19 cellular contexts compared by ENCODE assay signal in the genomic region with DNA sequence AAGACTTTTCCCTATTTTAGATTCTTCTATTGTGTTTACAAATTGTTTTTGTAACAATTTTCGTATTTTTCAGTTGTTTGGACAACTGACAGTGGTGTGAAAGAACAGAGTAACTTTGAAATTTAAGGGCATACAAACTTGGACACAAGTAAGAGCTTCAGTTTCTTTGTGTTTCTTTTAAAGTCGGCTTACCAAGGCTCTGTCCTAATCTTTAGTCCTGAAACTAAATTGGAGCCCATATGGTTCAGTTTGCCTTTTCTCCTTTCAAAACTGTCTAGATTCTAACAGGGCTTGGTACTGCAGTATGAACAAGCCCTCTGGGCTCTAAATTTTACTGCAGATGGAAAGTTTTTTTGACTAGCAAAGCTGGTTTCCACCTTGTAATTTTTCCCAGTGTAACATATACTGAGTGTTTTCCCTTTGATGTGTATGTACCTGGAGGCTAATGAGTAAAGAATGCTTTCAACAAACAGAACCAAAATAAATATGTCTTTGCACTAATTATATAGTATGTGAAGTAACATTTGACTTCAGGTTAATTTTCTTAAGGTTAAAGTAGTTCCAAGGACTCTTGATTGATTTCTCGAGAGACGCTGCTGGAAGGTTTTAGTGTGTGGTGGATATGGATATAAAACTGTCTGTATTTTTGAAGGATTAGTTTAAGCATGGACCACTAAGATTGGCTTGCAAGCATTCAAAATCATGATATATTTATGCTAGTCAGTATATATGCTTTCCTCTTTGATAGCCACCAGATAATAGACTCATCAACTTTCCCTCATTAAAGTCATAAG. TPM values are rescaled to one million over a fixed set of nuclear protein-coding genes. Genes with fewer than 3 reads are reported as not detected.
A peak's percentile ranks its signal among the peaks of the same experiment; 100 is the strongest.
DNase-seq lines count a peak whose midpoint lies in the region; ATAC-seq and TF ChIP-seq lines count a peak whose summit lies in the region.
"Had no signal": no experiment of that assay in that cellular context is flagged by ENCODE, and none has a peak within 500 bp of the region (broad histone marks: within the 10 kb centered on the region; RNA-seq: fewer than 3 reads in every experiment).

No MANE protein-coding gene starts in this region.

- RAD21 ChIA-PET in HCT116 (lab: Charles Lee; ENCODE audit: low non-redundant PET in 1 of 2, low total read pairs in 2 of 2, uncharacterized antibody in 2 of 2, unreplicated experiment in 2 of 2): no interaction called here

- CTCF ChIA-PET in activated CD4-positive, alpha-beta T cell treated with anti-CD3 and anti-CD28 coated beads for 36 hours (lab: Charles Lee): interaction anchor here (0.6 kb wide), 2 partner anchors 22 to 74 kb away, joined by 3 to 5 read pairs; no protein-coding TSS in a partner anchor
- CTCF ChIA-PET in HCT116 (lab: Charles Lee): no interaction called here

- peak overlapping the region; percentile 17 for H3K4me2 ChIP-seq in HCT116 (ENCODE audit: low read length)

- no peaks in the 10 kb centered on the region for H4K20me1 ChIP-seq in HCT116 (ENCODE audit: insufficient read depth)

- H3K27me3 Mint-ChIP-seq in activated CD4-positive, alpha-beta T cell treated with anti-CD3 and anti-CD28 coated beads for 36 hours: no peaks in the 10 kb centered on the region
- no peaks in the 10 kb centered on the region for H3K27me3 Mint-ChIP-seq in activated naive CD8-positive, alpha-beta T cell treated with anti-CD3 and anti-CD28 coated beads, Interleukin-2, amount 50 U/mL, for 24 hours
- no peaks in the 10 kb centered on the region for H3K27me3 Mint-ChIP-seq in neural crest cell (ENCODE audit: low read depth)
- H3K27me3 Mint-ChIP-seq: stimulated activated memory B cell treated with anti-CD40 and anti-IgM and Interleukin-4, amounts not matched to agents 10 μg/mL and 1 μg/mL and 100 μg/mL, for 72 hours had no signal

- BruUV-seq in HCT116 (replicated peaks; lab: Mats Ljungman, UMichigan): no TSS peak

- TF ChIP-seq CTCF in HCT116 (IDR thresholded peaks at IDR 0.05 in 2 of 3, conservative IDR thresholded peaks at IDR 0.05 in 1 of 3; ENCODE audit: borderline replicate concordance in 1 of 3, insufficient read depth in 1 of 3, low read depth in 2 of 3, low read length in 2 of 3) (no peak), neural crest cell (conservative IDR thresholded peaks at IDR 0.05) (no peak)

- TF ChIP-seq RAD21 in HCT116 (IDR thresholded peaks at IDR 0.05; ENCODE audit: low read depth): no peak

- H3K9ac ChIP-seq in HCT116 (ENCODE audit: low read length): no peak overlapping the region

- no peak overlapping the region for H3K27ac ChIP-seq in HCT116 (ENCODE audit: low read depth, low read length)
- H3K27ac ChIP-seq: foreskin keratinocyte, spleen, upper lobe of right lung had no signal

- no peaks in the 10 kb centered on the region for H3K9me2 ChIP-seq in HCT116 (ENCODE audit: insufficient read depth)

- H3K27ac Mint-ChIP-seq in activated CD4-positive, alpha-beta T cell treated with anti-CD3 and anti-CD28 coated beads for 36 hours: peak overlapping the region; percentile 73
- peak overlapping the region; percentile 6 for H3K27ac Mint-ChIP-seq in activated naive CD8-positive, alpha-beta T cell treated with anti-CD3 and anti-CD28 coated beads, Interleukin-2, amount 50 U/mL, for 24 hours
- no peak overlapping the region for H3K27ac Mint-ChIP-seq in neural crest cell (ENCODE audit: unreplicated experiment)
- H3K27ac Mint-ChIP-seq: CD8-positive, alpha-beta T cell; stimulated activated memory B cell treated with anti-CD40 and anti-IgM and Interleukin-4, amounts not matched to agents 10 μg/mL and 1 μg/mL and 100 μg/mL, for 72 hours had no signal

- H3K9me3 ChIP-seq in HCT116 (ENCODE audit: control insufficient read depth in 1 of 2, insufficient read depth in 1 of 2, low read depth in 1 of 2, low read length in 2 of 2): no peaks in the 10 kb centered on the region
- H3K9me3 ChIP-seq: mucosa of descending colon, spleen, upper lobe of right lung had no signal

- POLR2A ChIA-PET in activated CD4-positive, alpha-beta T cell treated with anti-CD3 and anti-CD28 coated beads for 36 hours (lab: Charles Lee): no interaction called here
- POLR2A ChIA-PET in HCT116 (lab: Charles Lee): no interaction called here

- no peak for DNase-seq in activated CD4-positive, alpha-beta T cell treated with anti-CD3 and anti-CD28 coated beads for 36 hours
- DNase-seq in activated CD4-positive, alpha-beta T cell treated with anti-CD3 and anti-CD28 coated beads, Interleukin-2, amount 50 U/mL, for 1 hour: no peak
- DNase-seq in HCT116 (ENCODE audit: low read depth, low spot score) (no peak), neural crest cell (ENCODE audit: low read depth, low spot score) (no peak), C1 segment of cervical spinal cord (lab: John Stamatoyannopoulos, UW) (no peak), SIG-M5 (lab: John Stamatoyannopoulos, UW) (no peak)
- no peak for DNase-seq in activated naive CD8-positive, alpha-beta T cell treated with anti-CD3 and anti-CD28 coated beads, Interleukin-2, amount 50 U/mL, for 24 hours
- DNase-seq: activated CD4-positive, alpha-beta T cell treated with anti-CD3 and anti-CD28 coated beads for 4 hours; CD8-positive, alpha-beta T cell; foreskin keratinocyte; left colon; mucosa of descending colon; NCI-H1436 treated with DMSO at 0.1 percent for 48 hours; NCI-H2227 treated with DMSO at 0.1 percent for 48 hours; spleen; T-helper 9 cell; upper lobe of right lung had no signal

- no peak overlapping the region for H2AFZ ChIP-seq in HCT116 (ENCODE audit: low read depth, low read length, poor library complexity, severe bottlenecking)

- H3K79me2 ChIP-seq in HCT116 (ENCODE audit: insufficient read depth, low read length): peaks cover 72% of the 10 kb centered on the region

- H3K4me1 Mint-ChIP-seq in activated CD4-positive, alpha-beta T cell treated with anti-CD3 and anti-CD28 coated beads for 36 hours: peaks cover 74% of the 10 kb centered on the region
- peaks cover 64% of the 10 kb centered on the region for H3K4me1 Mint-ChIP-seq in activated naive CD8-positive, alpha-beta T cell treated with anti-CD3 and anti-CD28 coated beads, Interleukin-2, amount 50 U/mL, for 24 hours
- H3K4me1 Mint-ChIP-seq in neural crest cell: peaks cover 38% of the 10 kb centered on the region

- no peak overlapping the region for H3K4me3 Mint-ChIP-seq in activated CD4-positive, alpha-beta T cell treated with anti-CD3 and anti-CD28 coated beads for 36 hours
- no peak overlapping the region for H3K4me3 Mint-ChIP-seq in activated naive CD8-positive, alpha-beta T cell treated with anti-CD3 and anti-CD28 coated beads, Interleukin-2, amount 50 U/mL, for 24 hours
- H3K4me3 Mint-ChIP-seq in neural crest cell: peak overlapping the region; percentile 59
- H3K4me3 Mint-ChIP-seq: CD8-positive, alpha-beta T cell; stimulated activated memory B cell treated with anti-CD40 and anti-IgM and Interleukin-4, amounts not matched to agents 10 μg/mL and 1 μg/mL and 100 μg/mL, for 72 hours had no signal

- no peaks in the 10 kb centered on the region for H3K27me3 ChIP-seq in HCT116 (ENCODE audit: insufficient read depth, low read length)
- H3K27me3 ChIP-seq: foreskin keratinocyte, spleen, upper lobe of right lung had no signal

- intact Hi-C loops in activated CD4-positive, alpha-beta T cell treated with anti-CD3 and anti-CD28 coated beads for 36 hours (cut with DNase I, micrococcal nuclease): no loop called here
- intact Hi-C loops in HCT116 (cut with micrococcal nuclease): no loop called here

- H3K36me3 ChIP-seq in HCT116 (ENCODE audit: control insufficient read depth in 1 of 2, insufficient read depth in 2 of 2, low read length in 2 of 2): 0 out of 4 replicates have a peak, but pooled peaks cover 0 to 2% of the 10 kb centered on the region in 2 experiments

- H3K9me3 Mint-ChIP-seq in activated CD4-positive, alpha-beta T cell treated with anti-CD3 and anti-CD28 coated beads for 36 hours (ENCODE audit: low read depth): no peaks in the 10 kb centered on the region
- H3K9me3 Mint-ChIP-seq in activated naive CD8-positive, alpha-beta T cell treated with anti-CD3 and anti-CD28 coated beads, Interleukin-2, amount 50 U/mL, for 24 hours: no peaks in the 10 kb centered on the region
- H3K9me3 Mint-ChIP-seq in neural crest cell: no peaks in the 10 kb centered on the region
- H3K9me3 Mint-ChIP-seq: CD8-positive, alpha-beta T cell; stimulated activated memory B cell treated with anti-CD40 and anti-IgM and Interleukin-4, amounts not matched to agents 10 μg/mL and 1 μg/mL and 100 μg/mL, for 72 hours had no signal

- H3K4me3 ChIP-seq in HCT116 (replicated peaks in 1 of 2; ENCODE audit: low read depth in 1 of 2, low read length in 2 of 2): no peak overlapping the region
- H3K4me3 ChIP-seq: mucosa of descending colon, spleen, upper lobe of right lung had no signal

- H3K36me3 Mint-ChIP-seq in activated CD4-positive, alpha-beta T cell treated with anti-CD3 and anti-CD28 coated beads for 36 hours (ENCODE audit: low read depth): peaks cover 13% of the 10 kb centered on the region
- peaks cover 5% of the 10 kb centered on the region for H3K36me3 Mint-ChIP-seq in activated naive CD8-positive, alpha-beta T cell treated with anti-CD3 and anti-CD28 coated beads, Interleukin-2, amount 50 U/mL, for 24 hours (ENCODE audit: low read depth)
- H3K36me3 Mint-ChIP-seq in neural crest cell (ENCODE audit: low read depth): peaks cover 4% of the 10 kb centered on the region

- H3K4me1 ChIP-seq in HCT116 (ENCODE audit: control insufficient read depth in 1 of 2, insufficient read depth in 2 of 2, low read length in 2 of 2): peaks cover 15 to 45% of the 10 kb centered on the region in 2 experiments; a peak in 3 of 4 replicates

- no peak for ATAC-seq in activated CD4-positive, alpha-beta T cell treated with anti-CD3 and anti-CD28 coated beads for 36 hours
- ATAC-seq in HCT116 (no peak), HG03139 (IDR thresholded peaks at IDR 0.05; ENCODE audit: unreplicated experiment) (no peak)
- ATAC-seq in activated naive CD8-positive, alpha-beta T cell treated with anti-CD3 and anti-CD28 coated beads, Interleukin-2, amount 50 U/mL, for 24 hours: no peak
- ATAC-seq: CD8-positive, alpha-beta T cell; foreskin keratinocyte; left colon; mucosa of descending colon; stimulated activated memory B cell treated with anti-CD40 and anti-IgM and Interleukin-4, amounts not matched to agents 10 μg/mL and 1 μg/mL and 100 μg/mL, for 72 hours; upper lobe of right lung had no signal

- TF ChIP-seq POLR2A in HCT116 (IDR thresholded peaks at IDR 0.05; ENCODE audit: borderline replicate concordance, extremely low read depth, insufficient read depth, insufficient read length): no peak

TF ChIP-seq in HCT116, 20 proteins besides CTCF, POLR2A, EP300 and RAD21 (continues in another document):
- no peak for TF ChIP-seq ELF1 (IDR thresholded peaks at IDR 0.05; ENCODE audit: borderline replicate concordance, low read depth)
- TF ChIP-seq, protein P1, sequence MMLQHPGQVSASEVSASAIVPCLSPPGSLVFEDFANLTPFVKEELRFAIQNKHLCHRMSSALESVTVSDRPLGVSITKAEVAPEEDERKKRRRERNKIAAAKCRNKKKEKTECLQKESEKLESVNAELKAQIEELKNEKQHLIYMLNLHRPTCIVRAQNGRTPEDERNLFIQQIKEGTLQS (IDR thresholded peaks at IDR 0.05): no peak
- TF ChIP-seq CBX3 (IDR thresholded peaks at IDR 0.05; ENCODE audit: low read depth): no peak
- TF ChIP-seq POLR2AphosphoS5 (IDR thresholded peaks at IDR 0.05; ENCODE audit: low read depth, low read length): no peak

RNA-seq across cellular contexts. Expression of a gene that starts 4.1 kb away (rescaled TPM):
- total RNA-seq in activated CD4-positive, alpha-beta T cell treated with anti-CD3 and anti-CD28 coated beads for 36 hours: 10 to 100 TPM; 28.5 to 29.1 TPM
- total RNA-seq in HCT116 (2021; ENCODE audit: unreplicated experiment): 42.2 TPM
- polyA plus RNA-seq in HCT116 (2012): 11.7 and 11.8 TPM in 2 replicates
- total RNA-seq in neural crest cell: 48.3 and 53.6 TPM in 2 replicates
